10 cellular contexts compared by ENCODE assay signal in the genomic region with DNA sequence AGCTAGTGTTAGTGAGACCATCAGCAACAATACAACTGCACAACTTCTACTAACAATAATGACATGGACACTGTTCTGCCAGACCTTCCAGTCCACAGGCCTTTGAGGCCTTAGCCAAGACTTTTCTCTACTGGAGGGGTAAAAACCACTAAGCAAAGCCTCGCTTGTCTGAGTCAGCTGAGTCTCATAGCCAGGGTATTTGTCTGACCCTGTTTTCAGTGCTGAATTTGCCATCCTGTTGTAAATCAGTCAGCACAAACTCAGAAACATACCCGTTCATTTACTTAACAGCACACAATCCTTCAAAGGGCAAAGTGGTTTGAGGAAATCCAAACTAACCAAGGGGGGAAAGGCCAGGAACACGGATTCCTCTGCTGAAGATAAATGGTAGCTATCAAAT.
DNase-seq lines count a peak whose midpoint lies in the region; ATAC-seq, FAIRE-seq and TF ChIP-seq lines count a peak whose summit lies in the region.
"Had no signal": no experiment of that assay in that cellular context is flagged by ENCODE, and none has a peak within 500 bp of the region (broad histone marks: within the 10 kb centered on the region; RNA-seq: fewer than 3 reads in every experiment).

No MANE protein-coding gene starts in this region.

- no peaks in the 10 kb centered on the region for H3K36me3 ChIP-seq in cardiac muscle cell
- H3K36me3 ChIP-seq in brain microvascular endothelial cell (replicated peaks): no peaks in the 10 kb centered on the region
- no peaks in the 10 kb centered on the region for H3K36me3 ChIP-seq in neuronal stem cell (replicated peaks in 1 of 2; ENCODE audit: control insufficient read depth in 2 of 2, insufficient read depth in 2 of 2, low read length in 2 of 2)
- no peaks in the 10 kb centered on the region for H3K36me3 ChIP-seq in effector memory CD4-positive, alpha-beta T cell (ENCODE audit: control insufficient read depth, insufficient read depth, low read length)
- no peaks in the 10 kb centered on the region for H3K36me3 ChIP-seq in kidney (ENCODE audit: control insufficient read depth in 1 of 2, insufficient read depth in 2 of 2, low read length in 2 of 2)

- no CpG with 5 or more reads among the region's 3 CpGs for WGBS in neuronal stem cell (ENCODE audit: extremely low coverage in 2 of 2, insufficient read length in 2 of 2, insufficient replicate concordance in 1 of 2), 2 donors

- no peak overlapping the region for H4K8ac ChIP-seq in neuronal stem cell (ENCODE audit: low read depth, low read length)

- intact Hi-C loops in left ventricle myocardium superior (cut with micrococcal nuclease): no loop called here
- intact Hi-C loops in kidney (cut with DNase I): no loop called here

- H2AK5ac ChIP-seq in neuronal stem cell (ENCODE audit: low read depth, low read length): no peak overlapping the region

- FAIRE-seq in kidney (lab: Jason Lieb, UNC): no peak
- FAIRE-seq: A204.1 had no signal

- no peak overlapping the region for H2BK15ac ChIP-seq in neuronal stem cell (ENCODE audit: low read length)

- no peak overlapping the region for H3K23ac ChIP-seq in neuronal stem cell (ENCODE audit: low read depth, low read length, poor library complexity)

- H2BK12ac ChIP-seq in neuronal stem cell (ENCODE audit: low read length): no peak overlapping the region

- H3K27me3 ChIP-seq in cardiac muscle cell (no peaks in the 10 kb centered on the region), brain microvascular endothelial cell (replicated peaks) (no peaks in the 10 kb centered on the region), neuronal stem cell (ENCODE audit: control insufficient read depth in 3 of 3, insufficient read depth in 3 of 3, low read depth in 1 of 3, low read length in 3 of 3) (no peaks in the 10 kb centered on the region)
- H3K27me3 ChIP-seq in effector memory CD4-positive, alpha-beta T cell (replicated peaks; ENCODE audit: control insufficient read depth, insufficient read depth, low read length, poor library complexity, severe bottlenecking): no peaks in the 10 kb centered on the region

- H3K18ac ChIP-seq in neuronal stem cell (ENCODE audit: low read length): no peak overlapping the region

- H3K9ac ChIP-seq in neuronal stem cell (ENCODE audit: low read depth, low read length, poor library complexity) (no peak overlapping the region), kidney (ENCODE audit: low read length in 2 of 2) (no peak overlapping the region)

- ATAC-seq in left ventricle myocardium superior: no peak

- H4K91ac ChIP-seq in neuronal stem cell (ENCODE audit: low read depth, low read length, poor library complexity): no peak overlapping the region

- H3K4me2 ChIP-seq in neuronal stem cell (ENCODE audit: insufficient read depth, low read length, poor library complexity, severe bottlenecking): no peak overlapping the region

- TF ChIP-seq CTCF in cardiac muscle cell (IDR thresholded peaks at IDR 0.05; ENCODE audit: low read depth, low read length) (no peak), brain microvascular endothelial cell (IDR thresholded peaks at IDR 0.05; ENCODE audit: low read depth, low read length, missing control alignments) (no peak), kidney (IDR thresholded peaks at IDR 0.05; ENCODE audit: borderline replicate concordance, extremely low read depth, insufficient read depth) (no peak)

- H3K4me1 ChIP-seq in cardiac muscle cell (ENCODE audit: low read depth): peaks cover 6% of the 10 kb centered on the region
- H3K4me1 ChIP-seq in neuronal stem cell (ENCODE audit: control insufficient read depth in 2 of 2, insufficient read depth in 1 of 2, low read depth in 1 of 2, low read length in 2 of 2): peaks cover 0 to 2% of the 10 kb centered on the region in 2 donors
- no peaks in the 10 kb centered on the region for H3K4me1 ChIP-seq in effector memory CD4-positive, alpha-beta T cell (ENCODE audit: control insufficient read depth, insufficient read depth, low read length, poor library complexity, severe bottlenecking)
- no peaks in the 10 kb centered on the region for H3K4me1 ChIP-seq in kidney (ENCODE audit: control insufficient read depth in 1 of 2, insufficient read depth in 1 of 2, low read depth in 1 of 2, low read length in 2 of 2)

- H3K27ac ChIP-seq in cardiac muscle cell (peak overlapping the region; percentile 73), brain microvascular endothelial cell (no peak overlapping the region), neuronal stem cell (replicated peaks; ENCODE audit: low read length) (no peak overlapping the region), kidney (ENCODE audit: low read depth in 2 of 2, low read length in 2 of 2) (no peak overlapping the region)
- no peak overlapping the region for H3K27ac ChIP-seq in effector memory CD4-positive, alpha-beta T cell (ENCODE audit: insufficient read depth, low read length, poor library complexity, severe bottlenecking)

- DNase-seq in cardiac muscle cell (ENCODE audit: low read depth in 1 of 2, low spot score in 1 of 2): peak in 1 of 2 donors; percentile 68
- no peak for DNase-seq in left ventricle myocardium superior
- peak; percentile 82 for DNase-seq in brain microvascular endothelial cell
- DNase-seq in kidney tubule cell (ENCODE audit: low spot score): peak; percentile 69
- no peak for DNase-seq in neuronal stem cell (ENCODE audit: low spot score)
- no peak for DNase-seq in effector memory CD4-positive, alpha-beta T cell
- DNase-seq in NCI-H2107 treated with DMSO at 0.1 percent for 48 hours (lab: John Stamatoyannopoulos, UW; ENCODE audit: unreplicated experiment): no peak
- no peak for DNase-seq in kidney
- DNase-seq: NCI-H1436 treated with DMSO at 0.1 percent for 48 hours had no signal

- H3K4me3 ChIP-seq in cardiac muscle cell: no peak overlapping the region
- H3K4me3 ChIP-seq in brain microvascular endothelial cell (ENCODE audit: low read depth, low read length): no peak overlapping the region
- no peak overlapping the region for H3K4me3 ChIP-seq in neuronal stem cell (ENCODE audit: low read length in 2 of 2)
- no peak overlapping the region for H3K4me3 ChIP-seq in effector memory CD4-positive, alpha-beta T cell (ENCODE audit: insufficient read depth, low read depth, low read length, poor library complexity, severe bottlenecking)
- no peak overlapping the region for H3K4me3 ChIP-seq in kidney (ENCODE audit: low read length in 2 of 2)

- no peak overlapping the region for H2AFZ ChIP-seq in neuronal stem cell (ENCODE audit: low read length)

- H2BK5ac ChIP-seq in neuronal stem cell (ENCODE audit: low read length): no peak overlapping the region

- in situ Hi-C loops in brain microvascular endothelial cell (cut with HindIII; ENCODE audit: low pct_ligation_motif_present, low sequenced_read_pairs): no loop called here

- H3K9me3 ChIP-seq in cardiac muscle cell (ENCODE audit: low read depth): no peaks in the 10 kb centered on the region
- H3K9me3 ChIP-seq in neuronal stem cell (replicated peaks in 1 of 2; ENCODE audit: control insufficient read depth in 2 of 2, insufficient read depth in 1 of 2, low read depth in 1 of 2, low read length in 2 of 2): no peaks in the 10 kb centered on the region
- no peaks in the 10 kb centered on the region for H3K9me3 ChIP-seq in effector memory CD4-positive, alpha-beta T cell (ENCODE audit: control insufficient read depth, low read length)
- no peaks in the 10 kb centered on the region for H3K9me3 ChIP-seq in kidney (ENCODE audit: control insufficient read depth in 1 of 2, low read length in 2 of 2)

- H3K79me1 ChIP-seq in neuronal stem cell (ENCODE audit: low read depth, low read length): no peaks in the 10 kb centered on the region

- no peak overlapping the region for H3K14ac ChIP-seq in neuronal stem cell (ENCODE audit: low read length)

- no peak overlapping the region for H3K4ac ChIP-seq in neuronal stem cell (ENCODE audit: low read length)

- no peak overlapping the region for H2BK120ac ChIP-seq in neuronal stem cell (ENCODE audit: low read depth, low read length)

Comparison
In these comparisons a context has a peak if more than half of its experiments do, and no peak if none do; other contexts are left out.
1. DNase-seq: peak in brain microvascular endothelial cell (single experiment) and kidney tubule cell (single experiment); none in left ventricle myocardium superior (single experiment), neuronal stem cell (single experiment), effector memory CD4-positive, alpha-beta T cell (0 of 3), NCI-H2107 treated with DMSO at 0.1 percent for 48 hours (single experiment) and kidney (single experiment).